In genomic region chrX:154097597-154098541, GRCh38 we compare ENCODE assay signal across 8 cellular contexts. TPM values are rescaled to one million over a fixed set of nuclear protein-coding genes. Genes with fewer than 3 reads are reported as not detected.
DNase-seq lines count a peak whose midpoint lies in the region; ATAC-seq and TF ChIP-seq lines count a peak whose summit lies in the region.

TSS of gene MECP2 (minus strand) at chrX:154097717.

- H3K36me3 Mint-ChIP-seq in CD4-positive, alpha-beta T cell (ENCODE audit: low read depth), result peaks cover 17% of the 10 kb centered on the region

- H3K4me1 Mint-ChIP-seq in CD4-positive, alpha-beta T cell (ENCODE audit: low read depth), result peaks cover 39% of the 10 kb centered on the region

- peak within 1 kb of the TSS; percentile 75 for H3K4me3 ChIP-seq in lung

- H3K27me3 Mint-ChIP-seq in CD4-positive, alpha-beta T cell, result no peaks in the 10 kb centered on the region

- H3K9me3 Mint-ChIP-seq in CD4-positive, alpha-beta T cell, result no peaks in the 10 kb centered on the region

- H3K4me3 Mint-ChIP-seq in CD4-positive, alpha-beta T cell, result peak within 1 kb of the TSS; percentile 97

- CTCF ChIA-PET in CD4-positive, alpha-beta T cell (lab: Charles Lee), result no interaction called here

- H3K27me3 ChIP-seq in CD4-positive, alpha-beta T cell (ENCODE audit: control insufficient read depth, insufficient read depth, low read length), result no peaks in the 10 kb centered on the region
- no peaks in the 10 kb centered on the region for H3K27me3 ChIP-seq in lung (ENCODE audit: control insufficient read depth, insufficient read depth)

- H3K27ac ChIP-seq in CD4-positive, alpha-beta T cell (ENCODE audit: low read depth, low read length), result peak within 1 kb of the TSS; percentile 80
- H3K27ac ChIP-seq in lung (ENCODE audit: low read depth in 1 of 2, low read length in 1 of 2), result peak within 1 kb of the TSS; percentile 92 to 98

- intact Hi-C loops in CD4-positive, alpha-beta T cell (cut with DNase I, micrococcal nuclease), result loop anchor here (1.0 to 5.0 kb wide), 4 partner anchors 38 to 274 kb away; partner anchors contain the start of genes FLNA (in 1 of the 2) and IRAK1 (in 1 of the 2)

- peak; percentile 86 for ATAC-seq in CD4-positive, alpha-beta T cell (ENCODE audit: poor library complexity)
- ATAC-seq in GM19463 (IDR thresholded peaks at IDR 0.05; ENCODE audit: unreplicated experiment) (peak; percentile 88), lung (ENCODE audit: insufficient read depth, low FRiP score) (peak; percentile 91)

- H3K4me1 ChIP-seq in lung (ENCODE audit: control insufficient read depth in 2 of 2, insufficient read depth in 2 of 2, low read length in 2 of 2), result peaks cover 9 to 16% of the 10 kb centered on the region in 2 donors

- peak; percentile 69 to 88 (median 78) for DNase-seq in CD4-positive, alpha-beta T cell
- peak; percentile 99 for DNase-seq in HPDE6-E6E7 (ENCODE audit: extremely low spot score)
- DNase-seq in NK-92 (lab: John Stamatoyannopoulos, UW; ENCODE audit: unreplicated experiment), result peak; percentile 38
- peak; percentile 68 to 72 for DNase-seq in activated CD8-positive, alpha-beta memory T cell treated with anti-CD3 and anti-CD28 coated beads for 1 hour (ENCODE audit: extremely low read depth in 1 of 2, low read depth in 1 of 2)
- peak; percentile 76 for DNase-seq in effector CD4-positive, alpha-beta T cell
- peak; percentile 91 for DNase-seq in lung (ENCODE audit: low spot score)
- DNase-seq in stimulated activated CD4-positive, alpha-beta T cell treated with anti-CD3 and anti-CD28 coated beads, TNF-alpha, amount 100 ng/mL, for 24 hours (ENCODE audit: low read depth in 3 of 3), result peak; percentile 66 to 90 (median 71)

- H3K9me3 ChIP-seq in CD4-positive, alpha-beta T cell (ENCODE audit: control insufficient read depth, low read length), result no peaks in the 10 kb centered on the region
- H3K9me3 ChIP-seq in lung (ENCODE audit: control insufficient read depth in 2 of 2, insufficient read depth in 1 of 2, low read length in 1 of 2), result peaks cover 0 to 11% of the 10 kb centered on the region in 2 donors

- POLR2A ChIA-PET in CD4-positive, alpha-beta T cell (lab: Charles Lee), result interaction anchor here (1.0 to 2.1 kb wide), 8 partner anchors 10 to 300 kb away, joined by 3 to 10 read pairs (median 4); partner anchors contain the start of gene RPL10

- WGBS in lung, 2 donors, result 24 to 36% methylated on average over 22 to 74 of the region's 74 CpGs

- no peak for TF ChIP-seq CTCF in CD4-positive, alpha-beta T cell (IDR thresholded peaks at IDR 0.05)
- no peak for TF ChIP-seq CTCF in lung (IDR thresholded peaks at IDR 0.05; ENCODE audit: control extremely low read depth, extremely low read depth)

- H3K36me3 ChIP-seq in lung (ENCODE audit: control insufficient read depth in 2 of 2, insufficient read depth in 2 of 2, low read length in 2 of 2), result no peaks in the 10 kb centered on the region

- H3K27ac Mint-ChIP-seq in CD4-positive, alpha-beta T cell, result peak within 1 kb of the TSS; percentile 97

RNA-seq across cellular contexts. Expression of gene MECP2, which starts in this region (rescaled TPM):
- total RNA-seq in CD4-positive, alpha-beta T cell, result 100 to 1,000 TPM; 120 to 133 TPM
- 10 to 100 TPM; 53.4 to 62.9 TPM for total RNA-seq in lung
- 10 to 100 TPM; 20.4 to 24.5 TPM for polyA plus RNA-seq in lung

Comparison
In these comparisons a context has a peak if more than half of its experiments do, and no peak if none do; other contexts are left out.
1. Peak in every context shown above with its lines: DNase-seq, ATAC-seq, H3K4me3 ChIP-seq and H3K27ac ChIP-seq.
2. DNase-seq: peak in every context shown above with its lines; median percentile 99 in HPDE6-E6E7; 91 in lung; 78 in CD4-positive, alpha-beta T cell; 76 in effector CD4-positive, alpha-beta T cell; 71 in stimulated activated CD4-positive, alpha-beta T cell treated with anti-CD3 and anti-CD28 coated beads, TNF-alpha, amount 100 ng/mL, for 24 hours; 70 in activated CD8-positive, alpha-beta memory T cell treated with anti-CD3 and anti-CD28 coated beads for 1 hour; 38 in NK-92.